ENCODE assay signal across 8 cellular contexts in the genomic region with DNA sequence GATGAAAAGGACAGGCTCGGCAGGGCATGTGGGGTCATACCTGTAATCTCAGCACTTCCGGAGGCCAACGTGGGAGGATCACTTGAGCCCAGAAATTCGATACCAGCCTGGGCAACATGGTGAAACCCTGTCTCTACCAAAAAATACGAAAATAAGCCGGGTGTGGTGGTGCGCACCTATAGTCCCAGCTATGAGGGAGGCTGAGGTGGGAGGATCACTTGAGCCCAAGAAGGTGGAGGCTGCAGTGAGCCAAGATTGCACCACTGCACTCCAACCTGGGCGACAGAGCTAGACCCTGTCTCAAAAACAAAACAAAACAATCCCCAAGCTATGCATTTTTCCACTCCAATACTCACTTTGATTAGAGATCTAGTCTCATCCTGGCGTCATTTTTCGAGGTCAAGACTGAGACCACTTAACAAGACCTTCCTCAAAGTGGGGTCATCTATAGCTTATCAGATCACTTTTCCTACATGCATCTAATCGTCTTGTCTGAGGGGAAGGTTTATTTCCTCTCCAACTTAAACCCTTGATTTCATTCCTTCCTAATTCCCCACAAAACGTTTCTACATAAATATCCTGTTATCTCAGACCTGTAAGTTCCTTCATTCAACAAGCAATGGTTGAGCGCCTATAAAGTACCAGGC. TPM values are rescaled to one million over a fixed set of nuclear protein-coding genes. Genes with fewer than 3 reads are reported as not detected.
DNase-seq lines count a peak whose midpoint lies in the region; ATAC-seq and TF ChIP-seq lines count a peak whose summit lies in the region.
"Had no signal": no experiment of that assay in that cellular context is flagged by ENCODE, and none has a peak within 500 bp of the region (broad histone marks: within the 10 kb centered on the region; RNA-seq: fewer than 3 reads in every experiment).

No MANE protein-coding gene starts in this region.

- H3K27ac Mint-ChIP-seq in activated T-helper 17 cell treated with anti-CD3 and anti-CD28 coated beads, Interleukin-2, amount 50 U/mL, for 72 hours: peak overlapping the region; percentile 97
- peak overlapping the region; percentile 96 to 99 for H3K27ac Mint-ChIP-seq in stimulated activated naive CD8-positive, alpha-beta T cell treated with anti-CD3 and anti-CD28 coated beads, Interleukin-15, amount 100 ng/mL, for 72 hours

- no peaks in the 10 kb centered on the region for H3K36me3 ChIP-seq in iPS-20b (ENCODE audit: insufficient read depth, low read depth, low read length)
- no peaks in the 10 kb centered on the region for H3K36me3 ChIP-seq in mucosa of descending colon (ENCODE audit: low read depth)

- intact Hi-C loops in mucosa of descending colon (cut with DNase I, micrococcal nuclease): no loop called here

- peak overlapping the region; percentile 96 for H3K4me3 Mint-ChIP-seq in activated T-helper 17 cell treated with anti-CD3 and anti-CD28 coated beads, Interleukin-2, amount 50 U/mL, for 72 hours
- H3K4me3 Mint-ChIP-seq in stimulated activated naive CD8-positive, alpha-beta T cell treated with anti-CD3 and anti-CD28 coated beads, Interleukin-15, amount 100 ng/mL, for 72 hours: peak overlapping the region; percentile 89 to 95

- H3K27me3 Mint-ChIP-seq in activated T-helper 17 cell treated with anti-CD3 and anti-CD28 coated beads, Interleukin-2, amount 50 U/mL, for 72 hours: no peaks in the 10 kb centered on the region
- H3K27me3 Mint-ChIP-seq in stimulated activated naive CD8-positive, alpha-beta T cell treated with anti-CD3 and anti-CD28 coated beads, Interleukin-15, amount 100 ng/mL, for 72 hours: no peaks in the 10 kb centered on the region

- peaks cover 28% of the 10 kb centered on the region for H3K36me3 Mint-ChIP-seq in activated T-helper 17 cell treated with anti-CD3 and anti-CD28 coated beads, Interleukin-2, amount 50 U/mL, for 72 hours (ENCODE audit: low read depth)

- H3K9me3 Mint-ChIP-seq in activated T-helper 17 cell treated with anti-CD3 and anti-CD28 coated beads, Interleukin-2, amount 50 U/mL, for 72 hours: no peaks in the 10 kb centered on the region
- H3K9me3 Mint-ChIP-seq in stimulated activated naive CD8-positive, alpha-beta T cell treated with anti-CD3 and anti-CD28 coated beads, Interleukin-15, amount 100 ng/mL, for 72 hours: no peaks in the 10 kb centered on the region

- no peaks in the 10 kb centered on the region for H3K4me1 ChIP-seq in iPS-20b (ENCODE audit: insufficient read depth, low read length)
- H3K4me1 ChIP-seq in mucosa of descending colon (ENCODE audit: low read depth): no peaks in the 10 kb centered on the region

- H3K4me3 ChIP-seq in HL-60 (replicated peaks; ENCODE audit: insufficient read depth, low read length) (peak overlapping the region; percentile 77), iPS-20b (ENCODE audit: low read length) (peak overlapping the region; percentile 88), mucosa of descending colon (no peak overlapping the region)

- H3K27ac ChIP-seq in HL-60 (replicated peaks) (peak overlapping the region; percentile 78), iPS-20b (ENCODE audit: low read length) (no peak overlapping the region)

- H3K27me3 ChIP-seq in HL-60 (ENCODE audit: insufficient read depth, poor library complexity, severe bottlenecking) (no peaks in the 10 kb centered on the region), iPS-20b (ENCODE audit: insufficient read depth, low read length) (no peaks in the 10 kb centered on the region)

- DNase-seq in HL-60 (ENCODE audit: low read depth in 1 of 2, low spot score in 1 of 2) (no peak), NCI-H1694 treated with DMSO at 0.1 percent for 48 hours (lab: John Stamatoyannopoulos, UW) (no peak), mucosa of descending colon (no peak)
- DNase-seq in stimulated activated naive CD8-positive, alpha-beta T cell treated with anti-CD3 and anti-CD28 coated beads, Interleukin-15, amount 100 ng/mL, for 72 hours: no peak

- no peak for TF ChIP-seq CTCF in HL-60 (IDR thresholded peaks at IDR 0.05; ENCODE audit: insufficient read depth, low read length)
- no peak for TF ChIP-seq CTCF in mucosa of descending colon (IDR thresholded peaks at IDR 0.05)

- no peaks in the 10 kb centered on the region for H3K9me3 ChIP-seq in iPS-20b (ENCODE audit: insufficient read depth, low read depth, low read length)
- no peaks in the 10 kb centered on the region for H3K9me3 ChIP-seq in mucosa of descending colon

- H3K9ac ChIP-seq in iPS-20b (ENCODE audit: low read depth, low read length): peak overlapping the region; percentile 79; the same call in 1 of the 2 replicates

- H3K4me1 Mint-ChIP-seq in activated T-helper 17 cell treated with anti-CD3 and anti-CD28 coated beads, Interleukin-2, amount 50 U/mL, for 72 hours: no peaks in the 10 kb centered on the region
- peaks cover 9% of the 10 kb centered on the region for H3K4me1 Mint-ChIP-seq in stimulated activated naive CD8-positive, alpha-beta T cell treated with anti-CD3 and anti-CD28 coated beads, Interleukin-15, amount 100 ng/mL, for 72 hours

- no peak for ATAC-seq in activated T-helper 17 cell treated with anti-CD3 and anti-CD28 coated beads, Interleukin-2, amount 50 U/mL, for 72 hours (replicated peaks)
- ATAC-seq in stimulated activated naive CD8-positive, alpha-beta T cell treated with anti-CD3 and anti-CD28 coated beads, Interleukin-15, amount 100 ng/mL, for 72 hours: no peak
- ATAC-seq in HG03342 (IDR thresholded peaks at IDR 0.05; ENCODE audit: unreplicated experiment) (no peak), mucosa of descending colon (no peak)

RNA-seq across cellular contexts. Expression of a gene that starts 1.3 kb away (rescaled TPM):
- total RNA-seq in activated T-helper 17 cell treated with anti-CD3 and anti-CD28 coated beads, Interleukin-2, amount 50 U/mL, for 72 hours: 10 to 100 TPM; 10.1 to 10.8 TPM
- 1 to 10 TPM; 5.2 to 7.1 (median 7.0) TPM for total RNA-seq in mucosa of descending colon

RNA-seq across cellular contexts. Expression of a gene that starts 46.6 kb away (rescaled TPM):
- not detected for total RNA-seq in activated T-helper 17 cell treated with anti-CD3 and anti-CD28 coated beads, Interleukin-2, amount 50 U/mL, for 72 hours
- not detected for total RNA-seq in mucosa of descending colon
- total RNA-seq: activated CD8-positive, alpha-beta memory T cell treated with anti-CD3 and anti-CD28 coated beads for 36 hours had no signal
